Comparison of ENCODE assay signal across 18 cellular contexts in the genomic region with DNA sequence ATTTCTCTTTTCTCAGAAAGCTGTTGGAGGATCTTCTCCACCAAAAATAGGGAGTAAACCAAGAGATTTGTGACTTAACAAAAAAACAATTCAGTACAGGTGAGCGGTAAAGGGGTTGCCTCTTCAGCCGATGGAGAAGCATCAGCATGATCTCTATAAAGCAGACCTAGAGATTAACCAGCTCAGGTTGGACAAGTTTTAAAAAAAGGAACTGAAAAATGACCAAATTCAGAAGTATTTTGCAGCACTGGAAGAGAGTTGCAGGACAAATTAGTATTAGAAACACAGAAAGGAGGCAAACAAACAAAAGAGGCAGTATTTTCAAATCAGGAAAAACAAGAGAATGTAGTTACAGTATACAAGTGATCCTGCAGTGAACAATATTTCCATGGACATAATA. TPM values are rescaled to one million over a fixed set of nuclear protein-coding genes. Genes with fewer than 3 reads are reported as not detected.
DNase-seq lines count a peak whose midpoint lies in the region; ATAC-seq, FAIRE-seq and TF ChIP-seq lines count a peak whose summit lies in the region.
"Had no signal": no experiment of that assay in that cellular context is flagged by ENCODE, and none has a peak within 500 bp of the region (broad histone marks: within the 10 kb centered on the region; RNA-seq: fewer than 3 reads in every experiment).

No MANE protein-coding gene starts in this region.

- H3K4me1 ChIP-seq in GM23338 (ENCODE audit: insufficient read depth) (peaks cover 12% of the 10 kb centered on the region; the same call in 1 of the 2 replicates), H1 (replicated peaks in 1 of 4; ENCODE audit: control insufficient read depth in 3 of 4, insufficient read depth in 4 of 4, low read length in 3 of 4) (0 out of 7 replicates have a peak, but pooled peaks cover 0 to 3% (median 0%) of the 10 kb centered on the region in 4 experiments), MM.1S (ENCODE audit: low read length) (no peaks in the 10 kb centered on the region), gastroesophageal sphincter (peaks cover 0 to 8% (median 0%) of the 10 kb centered on the region in 3 donors)
- H3K4me1 ChIP-seq: HAP-1 had no signal

- POLR2A ChIA-PET in H1 (lab: Charles Lee; ENCODE audit: partially characterized antibody) = no interaction called here

- H3K4me1 Mint-ChIP-seq in GM23338 = peaks cover 4% of the 10 kb centered on the region; the same call in 1 of the 3 replicates

- H3K9ac ChIP-seq in H1 (replicated peaks in 1 of 4; ENCODE audit: extremely low read depth in 1 of 4, low read depth in 3 of 4, low read length in 3 of 4) (no peak overlapping the region), MM.1S (ENCODE audit: low read length) (no peak overlapping the region)
- H3K9ac ChIP-seq: GM23248 had no signal

- TF ChIP-seq CTCF in GM23338 (conservative IDR thresholded peaks at IDR 0.05; ENCODE audit: low read depth in 2 of 2) (no peak), H1 (IDR thresholded peaks at IDR 0.05; ENCODE audit: control extremely low read depth in 1 of 3, insufficient read depth in 1 of 3, low read depth in 1 of 3, low read length in 3 of 3) (no peak), MM.1S (IDR thresholded peaks at IDR 0.05; ENCODE audit: low read length) (no peak), gastroesophageal sphincter (IDR thresholded peaks at IDR 0.05) (no peak)

- 89% methylated on average over 2 of the region's 2 CpGs; no CpG with 5 or more reads in 1 of the 2 experiments for WGBS in H1 (ENCODE audit: extremely low coverage in 1 of 2, insufficient coverage in 1 of 2, insufficient read length in 1 of 2, insufficient replicate concordance in 2 of 2, low coverage in 1 of 2, low lambda C conversion rate in 2 of 2, missing lambda C conversion rate in 1 of 2), 2 experiments
- WGBS in gastroesophageal sphincter (ENCODE audit: low coverage in 1 of 2), 2 donors = 90 to 95% methylated on average over 2 of the region's 2 CpGs

- no peak overlapping the region for H3K23ac ChIP-seq in H1 (ENCODE audit: insufficient read length)

- H3K4me3 Mint-ChIP-seq in GM23338 = no peak overlapping the region; the same call in 2 of the 3 replicates
- H3K4me3 Mint-ChIP-seq: CD4-positive, alpha-beta memory T cell; HFFc6 had no signal

- peak overlapping the region; percentile 15; the same call in 1 of the 2 replicates for H3K4me2 ChIP-seq in GM23338
- no peak overlapping the region for H3K4me2 ChIP-seq in H1 (ENCODE audit: insufficient read depth in 1 of 2, low read depth in 2 of 2, low read length in 2 of 2)
- no peak overlapping the region for H3K4me2 ChIP-seq in MM.1S (ENCODE audit: low read depth, low read length)

- H3K27me3 ChIP-seq in GM23338 (ENCODE audit: insufficient read depth) = peaks cover 50% of the 10 kb centered on the region
- peaks cover 2 to 8% (median 7%) of the 10 kb centered on the region in 4 experiments; a peak in 6 of 7 replicates for H3K27me3 ChIP-seq in H1 (replicated peaks in 1 of 4; ENCODE audit: control insufficient read depth in 3 of 4, extremely low read depth in 1 of 4, insufficient read depth in 3 of 4, low read length in 3 of 4)
- no peaks in the 10 kb centered on the region for H3K27me3 ChIP-seq in MM.1S (replicated peaks; ENCODE audit: insufficient read depth, low read length)
- H3K27me3 ChIP-seq in gastroesophageal sphincter = peaks cover 72% of the 10 kb centered on the region

- H3K36me3 ChIP-seq in GM23338 (ENCODE audit: insufficient read depth) = no peaks in the 10 kb centered on the region
- no peaks in the 10 kb centered on the region for H3K36me3 ChIP-seq in H1 (ENCODE audit: control insufficient read depth in 2 of 4, insufficient read depth in 4 of 4, low read length in 3 of 4)
- no peaks in the 10 kb centered on the region for H3K36me3 ChIP-seq in MM.1S (replicated peaks; ENCODE audit: insufficient read depth, low read length)
- H3K36me3 ChIP-seq in gastroesophageal sphincter = no peaks in the 10 kb centered on the region
- H3K36me3 ChIP-seq: HAP-1 had no signal

- no peak overlapping the region for H4K5ac ChIP-seq in H1 (ENCODE audit: insufficient read length, low read depth, low read length)

- TF ChIP-seq POLR2A in H1 (IDR thresholded peaks at IDR 0.05; ENCODE audit: control extremely low read depth in 1 of 2, low read depth in 2 of 2, low read length in 2 of 2) (no peak), gastroesophageal sphincter (IDR thresholded peaks at IDR 0.05) (no peak)

- H2BK5ac ChIP-seq in H1 (ENCODE audit: low read depth, low read length) = no peak overlapping the region

- H3K9me3 ChIP-seq in H1 (ENCODE audit: insufficient read depth in 2 of 2, low read depth in 1 of 2, low read length in 1 of 2) = no peaks in the 10 kb centered on the region
- H3K9me3 ChIP-seq in MM.1S (replicated peaks; ENCODE audit: insufficient read depth, low read length) = no peaks in the 10 kb centered on the region
- no peaks in the 10 kb centered on the region for H3K9me3 ChIP-seq in gastroesophageal sphincter
- H3K9me3 ChIP-seq: HAP-1 had no signal

- no peak overlapping the region for H2BK120ac ChIP-seq in H1 (replicated peaks; ENCODE audit: low read depth, low read length)

- H3K4ac ChIP-seq in H1 (replicated peaks; ENCODE audit: insufficient read length, low read depth, low read length) = no peak overlapping the region

- no peaks in the 10 kb centered on the region for H3K36me3 Mint-ChIP-seq in GM23338 (ENCODE audit: low read depth)
- H3K36me3 Mint-ChIP-seq: CD4-positive, alpha-beta memory T cell had no signal

- H3F3A ChIP-seq in GM23338 (replicated peaks; ENCODE audit: low read depth) (no peaks in the 10 kb centered on the region), MM.1S (ENCODE audit: insufficient read depth, low read length) (no peaks in the 10 kb centered on the region)

- no peaks in the 10 kb centered on the region for H3K9me3 Mint-ChIP-seq in GM23338
- H3K9me3 Mint-ChIP-seq: CD4-positive, alpha-beta memory T cell; HFFc6 had no signal

- no peak for DNase-seq in GM23338 (ENCODE audit: low spot score)
- DNase-seq in RPMI8226 = peak; percentile 21
- no peak for DNase-seq in H1 (ENCODE audit: low read depth in 1 of 2, low spot score in 2 of 2)
- DNase-seq in OCI-M1 (lab: John Stamatoyannopoulos, UW) = no peak
- DNase-seq in MM.1S = no peak
- DNase-seq: C1 segment of cervical spinal cord; Calu3; CD4-positive, alpha-beta memory T cell; COR-L47; DMS53; DMS79 treated with DMSO at 0.1 percent for 48 hours; GF-D8; GM23248; HFFc6 had no signal

- H3K27ac ChIP-seq in GM23338 (ENCODE audit: low read depth) = no peak overlapping the region
- H3K27ac ChIP-seq in H1 (ENCODE audit: low read depth, low read length) = no peak overlapping the region
- no peak overlapping the region for H3K27ac ChIP-seq in MM.1S (ENCODE audit: low read length)
- H3K27ac ChIP-seq in gastroesophageal sphincter = no peak overlapping the region
- H3K27ac ChIP-seq: GM23248 had no signal

- peaks cover 23% of the 10 kb centered on the region for H3K27me3 Mint-ChIP-seq in GM23338 (ENCODE audit: insufficient read depth, low read depth, poor library complexity)

- H4K20me1 ChIP-seq in GM23338 (replicated peaks; ENCODE audit: insufficient read depth) (no peaks in the 10 kb centered on the region), H1 (replicated peaks in 1 of 2; ENCODE audit: control insufficient read depth in 1 of 2, insufficient read depth in 2 of 2, low read length in 2 of 2) (no peaks in the 10 kb centered on the region), MM.1S (ENCODE audit: insufficient read depth, low read length) (no peaks in the 10 kb centered on the region)

- H3K79me1 ChIP-seq in H1 (ENCODE audit: low read depth, low read length) = no peaks in the 10 kb centered on the region

- no peak overlapping the region for H2AK5ac ChIP-seq in H1 (ENCODE audit: low read depth, low read length)

- no peak overlapping the region for H3K18ac ChIP-seq in H1 (ENCODE audit: extremely low read depth, low read length)

- H3K14ac ChIP-seq in H1 (ENCODE audit: insufficient read length) = no peak overlapping the region

- TF ChIP-seq EP300 in H1 (IDR thresholded peaks at IDR 0.05; ENCODE audit: borderline replicate concordance in 1 of 2, low read depth in 2 of 2, low read length in 2 of 2) (no peak), gastroesophageal sphincter (IDR thresholded peaks at IDR 0.05) (no peak)

- no peak overlapping the region for H4K91ac ChIP-seq in H1 (replicated peaks; ENCODE audit: insufficient read length, low read length)

- no peak overlapping the region for H2BK20ac ChIP-seq in H1 (ENCODE audit: low read length)

- no peak for FAIRE-seq in H1 (lab: Jason Lieb, UNC)
- FAIRE-seq: GM19239, H54 had no signal

- H2BK12ac ChIP-seq in H1 (ENCODE audit: low read depth, low read length) = no peak overlapping the region

- peaks cover 5% of the 10 kb centered on the region; the same call in 1 of the 2 replicates for H3K23me2 ChIP-seq in H1 (ENCODE audit: low read depth, low read length)

- ATAC-seq in GM23338 = no peak
- ATAC-seq in gastroesophageal sphincter = no peak

- CTCF ChIA-PET in H1 (lab: Charles Lee; ENCODE audit: partially characterized antibody) = interaction anchor here (1.0 kb wide), 1 partner anchor 34 kb away, joined by 3 read pairs; no protein-coding TSS in a partner anchor

- no peaks in the 10 kb centered on the region for H3K9me2 ChIP-seq in GM23338 (ENCODE audit: insufficient read depth)
- no peaks in the 10 kb centered on the region for H3K9me2 ChIP-seq in MM.1S (replicated peaks; ENCODE audit: insufficient read depth, low read length)

- H3K4me3 ChIP-seq in GM23338 (no peak overlapping the region), H1 (ENCODE audit: extremely low read depth in 1 of 4, insufficient read depth in 2 of 4, low read depth in 3 of 4, low read length in 4 of 4) (no peak overlapping the region), MM.1S (ENCODE audit: low read length) (no peak overlapping the region), gastroesophageal sphincter (no peak overlapping the region)
- H3K4me3 ChIP-seq: GM23248, HAP-1 had no signal

- H3K79me2 ChIP-seq in GM23338 (replicated peaks; ENCODE audit: insufficient read depth) = no peaks in the 10 kb centered on the region
- H3K79me2 ChIP-seq in H1 (ENCODE audit: control insufficient read depth in 1 of 2, insufficient read depth in 2 of 2, low read length in 2 of 2) = no peaks in the 10 kb centered on the region
- no peaks in the 10 kb centered on the region for H3K79me2 ChIP-seq in MM.1S (ENCODE audit: low read length)

- H2AFZ ChIP-seq in GM23338 (0 out of 2 replicates have a peak overlapping the region, but pooled peaks have one; percentile 67), H1 (ENCODE audit: low read length) (peak overlapping the region; percentile 2; the same call in 1 of the 2 replicates), MM.1S (ENCODE audit: low read length) (no peak overlapping the region)
- H2AFZ ChIP-seq: GM23248 had no signal

- H2BK15ac ChIP-seq in H1 (ENCODE audit: low read length) = no peak overlapping the region

- no peak overlapping the region for H3K27ac Mint-ChIP-seq in GM23338
- H3K27ac Mint-ChIP-seq: CD4-positive, alpha-beta memory T cell; HFFc6 had no signal

- H4K8ac ChIP-seq in H1 (ENCODE audit: extremely low read depth, insufficient read depth, low read length) = no peak overlapping the region

- H3K56ac ChIP-seq in H1 (replicated peaks; ENCODE audit: insufficient read length, low read depth, low read length) = no peak overlapping the region

- TF ChIP-seq RAD21 in H1 (IDR thresholded peaks at IDR 0.05 in 1 of 2, conservative IDR thresholded peaks at IDR 0.05 in 1 of 2; ENCODE audit: low read depth in 2 of 2, low read length in 2 of 2) = no peak

RNA-seq across cellular contexts. Expression of a gene that starts 39.6 kb away (rescaled TPM):
- total RNA-seq in GM23338 (2014; rRNA removed; shearing (Covaris generic)) = 7.7 and 10.6 TPM in 2 replicates
- polyA plus RNA-seq in GM23338 (2016; fragmentation: Nextera tagmentation; extraction: Ambion mirVana) (4.9 and 6.0 TPM in 2 replicates), H1 (2011; rRNA removed) (1.1 and 1.9 TPM in 2 replicates)
- 11.7 and 12.3 TPM in 2 replicates for total RNA-seq in H1 (2021; fragmentation: NEBNext Ultra II Directional; extraction: Animal tissue kit (Norgen Biotek cat#: 25700))
- 2.4 TPM for polyA plus RNA-seq in H1 (2011; cell fraction: cytosol; rRNA removed)
- polyA plus RNA-seq in H1 (2011; cell fraction: nucleus; rRNA removed) = 1.1 TPM
- polyA plus RNA-seq in H1 (2012, experiment 1 of 2) = 3.1 to 5.6 TPM (median 3.5 TPM) in 4 replicates
- 0.35 TPM for polyA plus RNA-seq in H1 (2012, experiment 2 of 2)
- polyA plus RNA-seq in H1 (2013, experiment 1 of 2) = 8.5 TPM
- 8.1 TPM for polyA plus RNA-seq in H1 (2013, experiment 2 of 2)
- polyA minus RNA-seq in H1 (2011; rRNA and poly(A)+ RNA removed) = 6.3 and 7.7 TPM in 2 replicates
- 5.1 TPM for polyA minus RNA-seq in H1 (2011; cell fraction: cytosol; rRNA and poly(A)+ RNA removed)
- polyA minus RNA-seq in H1 (2011; cell fraction: nucleus; rRNA and poly(A)+ RNA removed) = 11.6 TPM
- total RNA-seq in gastroesophageal sphincter = 1 to 10 TPM; 5.0 to 9.0 (median 8.5) TPM
